Comparison of ENCODE assay signal across 8 cellular contexts in genomic region chr6:10722570-10722819, GRCh38. TPM values are rescaled to one million over a fixed set of nuclear protein-coding genes. Genes with fewer than 3 reads are reported as not detected.
DNase-seq lines count a peak whose midpoint lies in the region; ATAC-seq and TF ChIP-seq lines count a peak whose summit lies in the region.

No MANE protein-coding gene starts in this region.

- POLR2A ChIA-PET in activated CD4-positive, alpha-beta memory T cell treated with anti-CD3 and anti-CD28 coated beads for 36 hours (lab: Charles Lee), result interaction anchor here (0.6 to 2.9 kb wide), 6 partner anchors 23 to 371 kb away, joined by 3 to 16 read pairs (median 4); partner anchors contain the start of genes C6orf52, PAK1IP1, SMIM13 and TMEM14B

- H3K36me3 ChIP-seq in hepatocyte (replicated peaks; ENCODE audit: insufficient read depth, low read depth), result no peaks in the 10 kb centered on the region
- peaks cover 8% of the 10 kb centered on the region for H3K36me3 ChIP-seq in smooth muscle cell (ENCODE audit: low read depth)

- peak overlapping the region; percentile 82 for H3K27ac Mint-ChIP-seq in activated CD4-positive, alpha-beta memory T cell treated with anti-CD3 and anti-CD28 coated beads for 36 hours

- TF ChIP-seq CTCF in HFF-Myc (IDR thresholded peaks at IDR 0.05; ENCODE audit: low read depth, low read length, missing control alignments) (no peak), hepatocyte (IDR thresholded peaks at IDR 0.05; ENCODE audit: poor library complexity) (no peak), smooth muscle cell (IDR thresholded peaks at IDR 0.05; ENCODE audit: borderline replicate concordance, insufficient read depth, poor library complexity, severe bottlenecking) (no peak)

- H4K20me1 ChIP-seq in hepatocyte (ENCODE audit: insufficient read depth, poor library complexity, severe bottlenecking) (no peaks in the 10 kb centered on the region), smooth muscle cell (ENCODE audit: low read depth) (no peaks in the 10 kb centered on the region)

- peaks cover 10% of the 10 kb centered on the region for H3K9me3 Mint-ChIP-seq in activated CD4-positive, alpha-beta memory T cell treated with anti-CD3 and anti-CD28 coated beads for 36 hours

- WGBS in hepatocyte (ENCODE audit: low lambda C conversion rate, missing lambda C conversion rate), result 7% methylated on average over 6 of the region's 6 CpGs
- 9% methylated on average over 6 of the region's 6 CpGs for WGBS in smooth muscle cell (ENCODE audit: low lambda C conversion rate)

- H3K27me3 ChIP-seq in hepatocyte (no peaks in the 10 kb centered on the region), smooth muscle cell (ENCODE audit: low read depth) (no peaks in the 10 kb centered on the region)

- H3K4me1 ChIP-seq in hepatocyte (ENCODE audit: insufficient read depth) (peaks cover 21% of the 10 kb centered on the region), smooth muscle cell (ENCODE audit: low read depth) (peaks cover 28% of the 10 kb centered on the region)

- H2AFZ ChIP-seq in hepatocyte, result peak overlapping the region; percentile 68
- peak overlapping the region; percentile 82 for H2AFZ ChIP-seq in smooth muscle cell (ENCODE audit: low read depth)

- no peaks in the 10 kb centered on the region for H3K9me3 ChIP-seq in hepatocyte (ENCODE audit: low read depth)
- H3K9me3 ChIP-seq in smooth muscle cell (replicated peaks; ENCODE audit: low read depth), result no peaks in the 10 kb centered on the region

- peaks cover 34% of the 10 kb centered on the region for H3K4me1 Mint-ChIP-seq in activated CD4-positive, alpha-beta memory T cell treated with anti-CD3 and anti-CD28 coated beads for 36 hours (ENCODE audit: low read depth)

- no peaks in the 10 kb centered on the region for H3K27me3 Mint-ChIP-seq in activated CD4-positive, alpha-beta memory T cell treated with anti-CD3 and anti-CD28 coated beads for 36 hours

- peaks cover 13% of the 10 kb centered on the region for H3K36me3 Mint-ChIP-seq in activated CD4-positive, alpha-beta memory T cell treated with anti-CD3 and anti-CD28 coated beads for 36 hours

- ATAC-seq in GM19467 (IDR thresholded peaks at IDR 0.05; ENCODE audit: unreplicated experiment), result no peak
- ATAC-seq in HG03196 (IDR thresholded peaks at IDR 0.05; ENCODE audit: unreplicated experiment), result no peak

- intact Hi-C loops in activated CD4-positive, alpha-beta memory T cell treated with anti-CD3 and anti-CD28 coated beads for 36 hours (cut with micrococcal nuclease), result loop anchor here (2.0 to 10.0 kb wide), 2 partner anchors 194 to 318 kb away; no protein-coding TSS in a partner anchor

- H3K79me2 ChIP-seq in hepatocyte, result peaks cover 33% of the 10 kb centered on the region
- peaks cover 12% of the 10 kb centered on the region for H3K79me2 ChIP-seq in smooth muscle cell (ENCODE audit: low read depth)

- H3K4me3 Mint-ChIP-seq in activated CD4-positive, alpha-beta memory T cell treated with anti-CD3 and anti-CD28 coated beads for 36 hours, result peak overlapping the region; percentile 84

- H3K27ac ChIP-seq in hepatocyte, result peak overlapping the region; percentile 89
- peak overlapping the region; percentile 77 for H3K27ac ChIP-seq in smooth muscle cell (ENCODE audit: low read depth)

- H3K4me3 ChIP-seq in HFF-Myc (replicated peaks; ENCODE audit: low read depth, low read length) (peak overlapping the region; percentile 66), hepatocyte (peak overlapping the region; percentile 7), smooth muscle cell (peak overlapping the region; percentile 79)

- CTCF ChIA-PET in activated CD4-positive, alpha-beta memory T cell treated with anti-CD3 and anti-CD28 coated beads for 36 hours (lab: Charles Lee), result no interaction called here

- DNase-seq in HFF-Myc (ENCODE audit: extremely low read depth, low read depth), result no peak
- DNase-seq in activated CD4-positive, alpha-beta memory T cell treated with anti-CD3 and anti-CD28 coated beads for 36 hours, result no peak
- no peak for DNase-seq in hepatocyte (ENCODE audit: low spot score)
- no peak for DNase-seq in smooth muscle cell (lab: John Stamatoyannopoulos, UW; ENCODE audit: unreplicated experiment)
- no peak for DNase-seq in DMS53 treated with DMSO at 0.1 percent for 48 hours (lab: John Stamatoyannopoulos, UW; ENCODE audit: unreplicated experiment)
- DNase-seq in NCI-H345 (lab: John Stamatoyannopoulos, UW), result no peak

- no peaks in the 10 kb centered on the region for H3K9me2 ChIP-seq in hepatocyte (replicated peaks; ENCODE audit: insufficient read depth)

- H3K4me2 ChIP-seq in hepatocyte, result peak overlapping the region; percentile 73
- H3K4me2 ChIP-seq in smooth muscle cell, result peak overlapping the region; percentile 90

- peak overlapping the region; percentile 28 for H3K9ac ChIP-seq in smooth muscle cell (ENCODE audit: low read depth)

- peaks cover 13% of the 10 kb centered on the region for H3F3A ChIP-seq in smooth muscle cell (ENCODE audit: low read depth)

RNA-seq across cellular contexts. Expression of gene TMEM14C, which starts 0.4 kb away (rescaled TPM):
- 10 to 100 TPM; 84.9 to 87.6 TPM for total RNA-seq in activated CD4-positive, alpha-beta memory T cell treated with anti-CD3 and anti-CD28 coated beads for 36 hours
- total RNA-seq in hepatocyte, result 155 and 181 TPM in 2 replicates
- polyA plus RNA-seq in hepatocyte, result 170 and 176 TPM in 2 replicates
- total RNA-seq in smooth muscle cell, result 178 and 180 TPM in 2 replicates
- 180 and 182 TPM in 2 replicates for polyA plus RNA-seq in smooth muscle cell

RNA-seq across cellular contexts. Expression of gene TMEM14B, which starts 25.1 kb away (rescaled TPM):
- total RNA-seq in activated CD4-positive, alpha-beta memory T cell treated with anti-CD3 and anti-CD28 coated beads for 36 hours, result 10 to 100 TPM; 86.9 to 91.3 TPM
- 63.9 and 69.4 TPM in 2 replicates for total RNA-seq in hepatocyte
- 108 and 126 TPM in 2 replicates for polyA plus RNA-seq in hepatocyte
- total RNA-seq in smooth muscle cell, result 63.7 and 72.2 TPM in 2 replicates
- polyA plus RNA-seq in smooth muscle cell, result 95.4 and 104 TPM in 2 replicates

RNA-seq across cellular contexts. Expression of gene PAK1IP1, which starts 27.7 kb away (rescaled TPM):
- 10 to 100 TPM; 28.2 to 32.8 TPM for total RNA-seq in activated CD4-positive, alpha-beta memory T cell treated with anti-CD3 and anti-CD28 coated beads for 36 hours
- total RNA-seq in hepatocyte (14.0 and 16.0 TPM in 2 replicates), smooth muscle cell (20.9 and 23.8 TPM in 2 replicates)
- polyA plus RNA-seq in hepatocyte (14.3 and 15.7 TPM in 2 replicates), smooth muscle cell (19.4 and 22.0 TPM in 2 replicates)

RNA-seq across cellular contexts. Expression of gene C6orf52, which starts 28.1 kb away (rescaled TPM):
- total RNA-seq in activated CD4-positive, alpha-beta memory T cell treated with anti-CD3 and anti-CD28 coated beads for 36 hours, result 1 to 10 TPM; 2.4 to 3.7 TPM
- total RNA-seq in hepatocyte (1.2 and 13.1 TPM in 2 replicates), smooth muscle cell (2.4 and 6.5 TPM in 2 replicates)
- polyA plus RNA-seq in hepatocyte (6.5 and 6.8 TPM in 2 replicates), smooth muscle cell (7.7 and 9.5 TPM in 2 replicates)

Comparison
In these comparisons a context has a peak if more than half of its experiments do, and no peak if none do; other contexts are left out.
1. H3K4me3 ChIP-seq: peak in every context shown above with its lines; median percentile 79 in smooth muscle cell; 66 in HFF-Myc; 7 in hepatocyte.